ENCODE assay signal across 13 cellular contexts in the genomic region with DNA sequence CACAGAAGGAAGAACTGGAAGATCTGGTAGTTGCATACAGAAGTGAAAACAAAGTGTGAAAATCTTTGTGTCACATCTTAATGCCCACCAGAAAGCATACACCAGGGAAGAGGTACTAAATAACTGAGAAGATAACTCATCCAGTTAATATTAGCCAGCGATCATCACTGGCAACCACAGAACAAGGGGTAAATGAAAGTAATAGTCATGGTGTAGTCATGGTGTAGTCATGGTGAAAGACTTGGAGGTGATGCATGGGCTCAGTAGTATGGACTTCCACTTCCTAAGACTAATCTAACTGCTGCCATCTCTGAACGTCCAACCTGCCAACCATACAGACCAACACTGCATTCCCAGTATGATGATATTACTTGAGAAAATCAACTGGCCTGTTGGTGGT.
A peak's percentile ranks its signal among the peaks of the same experiment; 100 is the strongest.
DNase-seq lines count a peak whose midpoint lies in the region; ATAC-seq, FAIRE-seq and TF ChIP-seq lines count a peak whose summit lies in the region.
"Had no signal": no experiment of that assay in that cellular context is flagged by ENCODE, and none has a peak within 500 bp of the region (broad histone marks: within the 10 kb centered on the region; RNA-seq: fewer than 3 reads in every experiment).

No MANE protein-coding gene starts in this region.

- DNase-seq in GM03348 (ENCODE audit: low spot score) (peak; percentile 5), bronchial epithelial cell (ENCODE audit: low read depth) (peak; percentile 71), small intestine (no peak), cortex of kidney (lab: John Stamatoyannopoulos, UW) (no peak), GM10248 (ENCODE audit: extremely low spot score) (no peak), NCI-H1105 treated with DMSO at 0.1 percent for 48 hours (lab: John Stamatoyannopoulos, UW) (no peak)
- DNase-seq: activated CD4-positive, alpha-beta T cell treated with anti-CD3 and anti-CD28 coated beads, Interleukin-2, amount 10 ng/mL, durations not matched to agents 7 days and 5 days; hypothalamus; stimulated activated CD4-positive, alpha-beta T cell treated with anti-CD3 and anti-CD28 coated beads, Interleukin-2, amount 100 ng/mL, for 48 hours had no signal

- H3K36me3 ChIP-seq in bronchial epithelial cell (ENCODE audit: control insufficient read depth, insufficient read depth, low read length) (no peaks in the 10 kb centered on the region), small intestine (ENCODE audit: control insufficient read depth in 2 of 2, insufficient read depth in 2 of 2, low read length in 2 of 2) (no peaks in the 10 kb centered on the region)
- H3K36me3 ChIP-seq: BLaER1 had no signal

- no peak overlapping the region for H3K27ac ChIP-seq in small intestine (ENCODE audit: low read depth in 1 of 2, low read length in 1 of 2)
- H3K27ac ChIP-seq: BLaER1 had no signal

- FAIRE-seq in bronchial epithelial cell (lab: Jason Lieb, UNC) (no peak), small intestine (lab: Jason Lieb, UNC) (no peak)
- FAIRE-seq: GM19239 had no signal

- H3K27me3 ChIP-seq in bronchial epithelial cell (ENCODE audit: control insufficient read depth, insufficient read depth, low read length) (no peaks in the 10 kb centered on the region), small intestine (ENCODE audit: control insufficient read depth in 2 of 2, insufficient read depth in 2 of 2, low read length in 2 of 2) (no peaks in the 10 kb centered on the region)
- H3K27me3 ChIP-seq: BLaER1 had no signal

- no peak for TF ChIP-seq CTCF in bronchial epithelial cell (IDR thresholded peaks at IDR 0.05; ENCODE audit: insufficient read depth, low read length, severe bottlenecking)
- TF ChIP-seq CTCF in GM10248 (IDR thresholded peaks at IDR 0.05; ENCODE audit: control extremely low read depth, extremely low read depth, low read depth, missing control alignments) = no peak

- no peaks in the 10 kb centered on the region for H3K4me1 ChIP-seq in small intestine (ENCODE audit: control insufficient read depth in 2 of 2, insufficient read depth in 1 of 2, low read depth in 1 of 2, low read length in 1 of 2)
- H3K4me1 ChIP-seq: BLaER1 had no signal

- H3K9me3 ChIP-seq in small intestine (ENCODE audit: control insufficient read depth, low read depth) = no peaks in the 10 kb centered on the region
- H3K9me3 ChIP-seq: BLaER1 had no signal

- POLR2A ChIA-PET in GM10248 (lab: Yijun Ruan, JAX) = no interaction called here

- H3K4me3 ChIP-seq in bronchial epithelial cell (ENCODE audit: low read depth, low read length) (no peak overlapping the region), small intestine (ENCODE audit: low read depth in 1 of 2, low read length in 2 of 2) (no peak overlapping the region)
- H3K4me3 ChIP-seq: BLaER1 had no signal

- ATAC-seq in GM21447 (IDR thresholded peaks at IDR 0.05; ENCODE audit: unreplicated experiment) (peak; percentile 80), HG03378 (IDR thresholded peaks at IDR 0.05; ENCODE audit: unreplicated experiment) (peak; percentile 62)

- WGBS in small intestine, 3 donors = 87 to 90% (median 89%) methylated on average over 2 of the region's 2 CpGs

- CTCF ChIA-PET in GM10248 (lab: Yijun Ruan, JAX) = no interaction called here

Comparison
In these comparisons a context has a peak if more than half of its experiments do, and no peak if none do; other contexts are left out.
1. DNase-seq: peak in GM03348 (single experiment) and bronchial epithelial cell (single experiment); none in small intestine (single experiment), cortex of kidney (single experiment), GM10248 (single experiment) and NCI-H1105 treated with DMSO at 0.1 percent for 48 hours (single experiment).